19 cellular contexts compared by ENCODE assay signal in genomic region chr14:35353409-35354172, GRCh38. TPM values are rescaled to one million over a fixed set of nuclear protein-coding genes. Genes with fewer than 3 reads are reported as not detected.
DNase-seq lines count a peak whose midpoint lies in the region; ATAC-seq and TF ChIP-seq lines count a peak whose summit lies in the region.
"Had no signal": no experiment of that assay in that cellular context is flagged by ENCODE, and none has a peak within 500 bp of the region (broad histone marks: within the 10 kb centered on the region; RNA-seq: fewer than 3 reads in every experiment).

No MANE protein-coding gene starts in this region.

- H2BK15ac ChIP-seq in neuronal stem cell (ENCODE audit: low read length): no peak overlapping the region

- no peak overlapping the region for H2BK120ac ChIP-seq in neuronal stem cell (ENCODE audit: low read depth, low read length)

- H3K27me3 Mint-ChIP-seq in endothelial cell (ENCODE audit: unreplicated experiment): peaks cover 5% of the 10 kb centered on the region
- H3K27me3 Mint-ChIP-seq: activated CD4-positive, alpha-beta memory T cell treated with anti-CD3 and anti-CD28 coated beads, Interleukin-2, amount 10 ng/mL, durations not matched to agents 7 days and 5 days had no signal

- H3K4me2 ChIP-seq in neuronal stem cell (ENCODE audit: insufficient read depth, low read length, poor library complexity, severe bottlenecking): no peak overlapping the region

- DNase-seq in DMS53 treated with DMSO at 0.1 percent for 48 hours (lab: John Stamatoyannopoulos, UW; ENCODE audit: unreplicated experiment) (peak; percentile 34), NCI-H2029 (lab: John Stamatoyannopoulos, UW) (peak; percentile 99), endothelial cell (ENCODE audit: low spot score) (no peak), neuronal stem cell (ENCODE audit: low spot score) (no peak), retina (no peak)
- DNase-seq: activated CD4-positive, alpha-beta memory T cell treated with anti-CD3 and anti-CD28 coated beads, Interleukin-2, amount 10 ng/mL, durations not matched to agents 7 days and 5 days; activated T-cell treated with anti-CD3 and anti-CD28 coated beads, Interleukin-2, amount 50 U/mL, for 48 hours; caudate nucleus; DMS79; effector CD8-positive, alpha-beta T cell; hippocampal formation; left cardiac atrium; NCI-H1417 treated with DMSO at 0.1 percent for 48 hours; NCI-H446; small intestine; tibial artery had no signal

- no peak overlapping the region for H2BK12ac ChIP-seq in neuronal stem cell (ENCODE audit: low read length)

- WGBS in neuronal stem cell (ENCODE audit: extremely low coverage in 2 of 2, insufficient read length in 2 of 2, insufficient replicate concordance in 1 of 2), 2 donors: no CpG with 5 or more reads among the region's 10 CpGs

- no peak overlapping the region for H3K27ac ChIP-seq in neuronal stem cell (replicated peaks; ENCODE audit: low read length)
- H3K27ac ChIP-seq: tibial artery had no signal

- no peaks in the 10 kb centered on the region for H3K27me3 ChIP-seq in neuronal stem cell (ENCODE audit: control insufficient read depth in 3 of 3, insufficient read depth in 3 of 3, low read depth in 1 of 3, low read length in 3 of 3)
- H3K27me3 ChIP-seq: tibial artery had no signal

- peaks cover 9 to 12% of the 10 kb centered on the region in 2 donors for H3K4me1 ChIP-seq in neuronal stem cell (ENCODE audit: control insufficient read depth in 2 of 2, insufficient read depth in 1 of 2, low read depth in 1 of 2, low read length in 2 of 2)

- H3K14ac ChIP-seq in neuronal stem cell (ENCODE audit: low read length): no peak overlapping the region

- H3K9ac ChIP-seq in neuronal stem cell (ENCODE audit: low read depth, low read length, poor library complexity): no peak overlapping the region

- no peak overlapping the region for H3K4me3 ChIP-seq in neuronal stem cell (ENCODE audit: low read length in 2 of 2)
- H3K4me3 ChIP-seq: tibial artery had no signal

- H3K9me3 Mint-ChIP-seq in endothelial cell (ENCODE audit: unreplicated experiment): no peaks in the 10 kb centered on the region
- H3K9me3 Mint-ChIP-seq: activated CD4-positive, alpha-beta memory T cell treated with anti-CD3 and anti-CD28 coated beads, Interleukin-2, amount 10 ng/mL, durations not matched to agents 7 days and 5 days had no signal

- H3K4ac ChIP-seq in neuronal stem cell (ENCODE audit: low read length): no peak overlapping the region

- no peak overlapping the region for H2BK5ac ChIP-seq in neuronal stem cell (ENCODE audit: low read length)

- no peak overlapping the region for H4K91ac ChIP-seq in neuronal stem cell (ENCODE audit: low read depth, low read length, poor library complexity)

- ATAC-seq in HG02678 (IDR thresholded peaks at IDR 0.05; ENCODE audit: unreplicated experiment) (no peak), HG03442 (IDR thresholded peaks at IDR 0.05; ENCODE audit: unreplicated experiment) (no peak)

- no peak overlapping the region for H3K4me3 Mint-ChIP-seq in endothelial cell (ENCODE audit: unreplicated experiment)
- H3K4me3 Mint-ChIP-seq: activated CD4-positive, alpha-beta memory T cell treated with anti-CD3 and anti-CD28 coated beads, Interleukin-2, amount 10 ng/mL, durations not matched to agents 7 days and 5 days had no signal

- H3K27ac Mint-ChIP-seq in endothelial cell (ENCODE audit: unreplicated experiment): peak overlapping the region; percentile 72
- H3K27ac Mint-ChIP-seq: activated CD4-positive, alpha-beta memory T cell treated with anti-CD3 and anti-CD28 coated beads, Interleukin-2, amount 10 ng/mL, durations not matched to agents 7 days and 5 days had no signal

- H3K36me3 ChIP-seq in neuronal stem cell (replicated peaks in 1 of 2; ENCODE audit: control insufficient read depth in 2 of 2, insufficient read depth in 2 of 2, low read length in 2 of 2): no peaks in the 10 kb centered on the region
- H3K36me3 ChIP-seq: tibial artery had no signal

- peaks cover 0 to 2% of the 10 kb centered on the region in 2 donors for H3K9me3 ChIP-seq in neuronal stem cell (replicated peaks in 1 of 2; ENCODE audit: control insufficient read depth in 2 of 2, insufficient read depth in 1 of 2, low read depth in 1 of 2, low read length in 2 of 2)
- H3K9me3 ChIP-seq: tibial artery had no signal

- H3K23ac ChIP-seq in neuronal stem cell (ENCODE audit: low read depth, low read length, poor library complexity): no peak overlapping the region

- no peak overlapping the region for H2AK5ac ChIP-seq in neuronal stem cell (ENCODE audit: low read depth, low read length)

- H3K18ac ChIP-seq in neuronal stem cell (ENCODE audit: low read length): peak overlapping the region; percentile 31

- H3K36me3 Mint-ChIP-seq in endothelial cell (ENCODE audit: low read depth, unreplicated experiment): no peaks in the 10 kb centered on the region
- H3K36me3 Mint-ChIP-seq: CD14-positive monocyte had no signal

- TF ChIP-seq CTCF in endothelial cell (IDR thresholded peaks at IDR 0.05; ENCODE audit: unreplicated experiment): no peak

- peaks cover 32% of the 10 kb centered on the region for H3K4me1 Mint-ChIP-seq in endothelial cell (ENCODE audit: unreplicated experiment)

- H4K8ac ChIP-seq in neuronal stem cell (ENCODE audit: low read depth, low read length): no peak overlapping the region

- H2AFZ ChIP-seq in neuronal stem cell (ENCODE audit: low read length): peak overlapping the region; percentile 93

- H3K79me1 ChIP-seq in neuronal stem cell (ENCODE audit: low read depth, low read length): peaks cover 4% of the 10 kb centered on the region

RNA-seq across cellular contexts. Expression of gene NFKBIA, which starts 51.0 kb away (rescaled TPM):
- 41.9 TPM for total RNA-seq in endothelial cell (ENCODE audit: unreplicated experiment)
- 18.9 TPM for polyA plus RNA-seq in neuronal stem cell (2013, experiment 1 of 2)
- polyA plus RNA-seq in neuronal stem cell (2013, experiment 2 of 2): 19.1 TPM

Comparison
In these comparisons a context has a peak if more than half of its experiments do, and no peak if none do; other contexts are left out.
1. DNase-seq: peak in DMS53 treated with DMSO at 0.1 percent for 48 hours (single experiment) and NCI-H2029 (single experiment); none in endothelial cell (single experiment), neuronal stem cell (single experiment) and retina (single experiment).